In genomic region chr17:18261146-18261515, GRCh38 we compare ENCODE assay signal across 8 cellular contexts. TPM values are rescaled to one million over a fixed set of nuclear protein-coding genes. Genes with fewer than 3 reads are reported as not detected.
A peak's percentile ranks its signal among the peaks of the same experiment; 100 is the strongest.
DNase-seq lines count a peak whose midpoint lies in the region; ATAC-seq and TF ChIP-seq lines count a peak whose summit lies in the region.

No MANE protein-coding gene starts in this region.

- no TSS peak for BruUV-seq in Calu3 (replicated peaks; lab: Mats Ljungman, UMichigan)

- no peaks in the 10 kb centered on the region for H3K9me3 Mint-ChIP-seq in Calu3 (ENCODE audit: low read depth, unreplicated experiment)
- no peaks in the 10 kb centered on the region for H3K9me3 Mint-ChIP-seq in stimulated activated memory B cell treated with anti-CD40 and anti-IgM and Interleukin-4, amounts not matched to agents 10 μg/mL and 1 μg/mL and 100 μg/mL, for 72 hours

- peaks cover 17% of the 10 kb centered on the region; the same call in 1 of the 2 replicates for H3K36me3 ChIP-seq in HAP-1 (replicated peaks)
- peaks cover 3% of the 10 kb centered on the region for H3K36me3 ChIP-seq in colonic mucosa

- DNase-seq in Calu3 (peak; percentile 68), HAP-1 (ENCODE audit: low spot score in 2 of 2) (no peak), colonic mucosa (peak; percentile 65), left lobe of liver (ENCODE audit: low spot score) (peak; percentile 86)

- peaks cover 25% of the 10 kb centered on the region for H3K4me1 ChIP-seq in HAP-1
- peaks cover 19% of the 10 kb centered on the region for H3K4me1 ChIP-seq in colonic mucosa

- H3K27ac ChIP-seq in colonic mucosa: peak overlapping the region; percentile 86

- intact Hi-C loops in Calu3 (cut with micrococcal nuclease; ENCODE audit: unreplicated experiment) (no loop called here), colonic mucosa (cut with DNase I) (no loop called here)

- H3K9ac ChIP-seq in colonic mucosa (ENCODE audit: low read depth in 2 of 2, low read length in 2 of 2): peak overlapping the region; percentile 86 to 91

- peak overlapping the region; percentile 84 for H3K4me3 Mint-ChIP-seq in Calu3 (ENCODE audit: low read depth, unreplicated experiment)
- H3K4me3 Mint-ChIP-seq in stimulated activated memory B cell treated with anti-CD40 and anti-IgM and Interleukin-4, amounts not matched to agents 10 μg/mL and 1 μg/mL and 100 μg/mL, for 72 hours: peak overlapping the region; percentile 86

- CTCF ChIA-PET in Calu3 (lab: Charles Lee): no interaction called here

- no peaks in the 10 kb centered on the region for H3K27me3 Mint-ChIP-seq in Calu3 (ENCODE audit: unreplicated experiment)
- no peaks in the 10 kb centered on the region for H3K27me3 Mint-ChIP-seq in stimulated activated memory B cell treated with anti-CD40 and anti-IgM and Interleukin-4, amounts not matched to agents 10 μg/mL and 1 μg/mL and 100 μg/mL, for 72 hours

- in situ Hi-C loops in HAP-1 (cut with MboI; ENCODE audit: low sequenced_read_pairs): no loop called here

- TF ChIP-seq CTCF in Calu3 (IDR thresholded peaks at IDR 0.05; ENCODE audit: unreplicated experiment) (no peak), colonic mucosa (IDR thresholded peaks at IDR 0.05) (no peak)

- H3K36me3 Mint-ChIP-seq in Calu3 (ENCODE audit: insufficient read depth, unreplicated experiment): peaks cover 55% of the 10 kb centered on the region
- H3K36me3 Mint-ChIP-seq in stimulated activated memory B cell treated with anti-CD40 and anti-IgM and Interleukin-4, amounts not matched to agents 10 μg/mL and 1 μg/mL and 100 μg/mL, for 72 hours: peaks cover 7% of the 10 kb centered on the region

- ATAC-seq in SK-N-SH treated with all-trans-retinoic acid at 6 μM for 48 hours: peak; percentile 32
- peak; percentile 63 for ATAC-seq in left lobe of liver
- ATAC-seq in stimulated activated memory B cell treated with anti-CD40 and anti-IgM and Interleukin-4, amounts not matched to agents 10 μg/mL and 1 μg/mL and 100 μg/mL, for 72 hours: peak; percentile 17
- ATAC-seq in HG03025 (IDR thresholded peaks at IDR 0.05; ENCODE audit: low FRiP score, unreplicated experiment): no peak
- no peak for ATAC-seq in HG03520 (IDR thresholded peaks at IDR 0.05; ENCODE audit: unreplicated experiment)

- H3K9me3 ChIP-seq in HAP-1: no peaks in the 10 kb centered on the region
- H3K9me3 ChIP-seq in colonic mucosa: no peaks in the 10 kb centered on the region

- H3K27me3 ChIP-seq in HAP-1 (ENCODE audit: low read depth): no peaks in the 10 kb centered on the region
- no peaks in the 10 kb centered on the region for H3K27me3 ChIP-seq in colonic mucosa

- H3K27ac Mint-ChIP-seq in Calu3 (ENCODE audit: unreplicated experiment): peak overlapping the region; percentile 54
- H3K27ac Mint-ChIP-seq in stimulated activated memory B cell treated with anti-CD40 and anti-IgM and Interleukin-4, amounts not matched to agents 10 μg/mL and 1 μg/mL and 100 μg/mL, for 72 hours: peak overlapping the region; percentile 85

- H3K4me1 Mint-ChIP-seq in Calu3 (ENCODE audit: low read depth, unreplicated experiment): no peaks in the 10 kb centered on the region
- peaks cover 42% of the 10 kb centered on the region for H3K4me1 Mint-ChIP-seq in stimulated activated memory B cell treated with anti-CD40 and anti-IgM and Interleukin-4, amounts not matched to agents 10 μg/mL and 1 μg/mL and 100 μg/mL, for 72 hours

- H3K4me3 ChIP-seq in HAP-1 (peak overlapping the region; percentile 91), colonic mucosa (peak overlapping the region; percentile 79)

TF ChIP-seq in SK-N-SH treated with all-trans-retinoic acid at 6 μM for 48 hours, 23 proteins besides CTCF, POLR2A, EP300 and RAD21:
- TF ChIP-seq POU6F1 (CRISPR knock-in tag; IDR thresholded peaks at IDR 0.05; ENCODE audit: borderline replicate concordance, low read depth) (no peak), SNAI2 (CRISPR knock-in tag; IDR thresholded peaks at IDR 0.05) (no peak), TCF4 (CRISPR knock-in tag; IDR thresholded peaks at IDR 0.05; ENCODE audit: borderline replicate concordance) (no peak), ZNF70 (CRISPR knock-in tag; IDR thresholded peaks at IDR 0.05) (no peak), ZNF565 (CRISPR knock-in tag; conservative IDR thresholded peaks at IDR 0.05; ENCODE audit: low read depth) (no peak), ZNF8 (CRISPR knock-in tag; IDR thresholded peaks at IDR 0.05) (no peak), GLIS3 (CRISPR knock-in tag; IDR thresholded peaks at IDR 0.05) (no peak), CREB5 (CRISPR knock-in tag; IDR thresholded peaks at IDR 0.05; ENCODE audit: low read depth) (no peak), ZC3H10 (CRISPR knock-in tag; IDR thresholded peaks at IDR 0.05) (no peak), CSDC2 (CRISPR knock-in tag; IDR thresholded peaks at IDR 0.05) (no peak), BACH2 (CRISPR knock-in tag; IDR thresholded peaks at IDR 0.05; ENCODE audit: borderline replicate concordance) (no peak), PPARA (CRISPR knock-in tag; IDR thresholded peaks at IDR 0.05; ENCODE audit: borderline replicate concordance) (no peak), OSR1 (CRISPR knock-in tag; IDR thresholded peaks at IDR 0.05) (no peak)

RNA-seq across cellular contexts. Expression of gene MIEF2, which starts 0.7 kb away (rescaled TPM):
- total RNA-seq in Calu3 (2022) (13.3 and 14.7 TPM in 2 replicates), colonic mucosa (10 to 100 TPM; 13.2 to 15.3 TPM), left lobe of liver (6.4 TPM)

RNA-seq across cellular contexts. Expression of gene FLII, which starts 2.6 kb away (rescaled TPM):
- total RNA-seq in Calu3 (2022): 281 and 298 TPM in 2 replicates
- 100 to 1,000 TPM; 263 to 293 TPM for total RNA-seq in colonic mucosa
- 102 TPM for total RNA-seq in left lobe of liver

RNA-seq across cellular contexts. Expression of gene LLGL1, which starts 35.7 kb away (rescaled TPM):
- total RNA-seq in Calu3 (2022) (10.0 and 10.7 TPM in 2 replicates), colonic mucosa (10 to 100 TPM in 1 of 2 donors, 1 to 10 TPM in 1; 7.8 to 13.1 TPM), left lobe of liver (3.3 TPM)

RNA-seq across cellular contexts. Expression of gene TOP3A, which starts 53.7 kb away (rescaled TPM):
- total RNA-seq in Calu3 (2022): 39.7 and 40.2 TPM in 2 replicates
- total RNA-seq in colonic mucosa: 10 to 100 TPM; 27.2 to 45.4 TPM
- 19.8 TPM for total RNA-seq in left lobe of liver

RNA-seq across cellular contexts. Expression of gene SMCR8, which starts 54.0 kb away (rescaled TPM):
- total RNA-seq in Calu3 (2022) (20.4 and 24.5 TPM in 2 replicates), colonic mucosa (10 to 100 TPM; 20.5 to 21.4 TPM), left lobe of liver (5.1 TPM)

Comparison
In these comparisons a context has a peak if more than half of its experiments do, and no peak if none do; other contexts are left out.
1. DNase-seq: peak in Calu3 (single experiment), colonic mucosa (single experiment) and left lobe of liver (single experiment); none in HAP-1 (0 of 2).
2. ATAC-seq: peak in SK-N-SH treated with all-trans-retinoic acid at 6 μM for 48 hours (single experiment), left lobe of liver (single experiment) and stimulated activated memory B cell treated with anti-CD40 and anti-IgM and Interleukin-4, amounts not matched to agents 10 μg/mL and 1 μg/mL and 100 μg/mL, for 72 hours (single experiment); none in HG03025 (single experiment) and HG03520 (single experiment).